26 cellular contexts compared by ENCODE assay signal in genomic region chr7:86773309-86773708, GRCh38.
DNase-seq lines count a peak whose midpoint lies in the region; ATAC-seq and TF ChIP-seq lines count a peak whose summit lies in the region.
"Had no signal": no experiment of that assay in that cellular context is flagged by ENCODE, and none has a peak within 500 bp of the region (broad histone marks: within the 10 kb centered on the region; RNA-seq: fewer than 3 reads in every experiment).

No MANE protein-coding gene starts in this region.

- intact Hi-C loops in psoas muscle (cut with DNase I), result no loop called here

- no peaks in the 10 kb centered on the region for H3K36me3 ChIP-seq in psoas muscle (ENCODE audit: insufficient read depth in 1 of 2, low read depth in 1 of 2)

- H3K9me3 ChIP-seq in psoas muscle, result no peaks in the 10 kb centered on the region
- H3K9me3 ChIP-seq: A549, Caco-2, SK-N-SH had no signal

- no peak for TF ChIP-seq CTCF in psoas muscle (IDR thresholded peaks at IDR 0.05)

- no peaks in the 10 kb centered on the region for H3K4me1 ChIP-seq in psoas muscle
- H3K4me1 ChIP-seq: A549, Caco-2 had no signal

- ATAC-seq in GM18870 (IDR thresholded peaks at IDR 0.05; ENCODE audit: unreplicated experiment) (peak; percentile 37), GM21723 (IDR thresholded peaks at IDR 0.05; ENCODE audit: unreplicated experiment) (peak; percentile 31), HG03066 (IDR thresholded peaks at IDR 0.05; ENCODE audit: low read depth, unreplicated experiment) (peak; percentile 50), HG03565 (IDR thresholded peaks at IDR 0.05; ENCODE audit: unreplicated experiment) (no peak), psoas muscle (no peak)
- ATAC-seq: A549; CD8-positive, alpha-beta T cell; PC-3 had no signal

- no peak for DNase-seq in psoas muscle
- DNase-seq in NCI-H510A treated with DMSO at 0.1 percent for 48 hours (lab: John Stamatoyannopoulos, UW), result no peak
- DNase-seq in NCI-H128 (lab: John Stamatoyannopoulos, UW; ENCODE audit: unreplicated experiment), result no peak
- DNase-seq: Caco-2; CD8-positive, alpha-beta T cell; EL; GDM1; GOT3; HCEC 1CT; NCI-H1048; NCI-H1417 treated with DMSO at 0.1 percent for 48 hours; NCI-H187 treated with DMSO at 0.1 percent for 48 hours; NCI-H524 treated with DMSO at 0.1 percent for 48 hours; NCI-H82; NK-92 treated with Interleukin-12 subunit alpha and Interleukin-12 subunit beta, amount 100 ng/mL, for 24 hours; PC-3; SK-N-SH; SW 1271; T-helper 9 cell had no signal

- no peak overlapping the region for H3K4me3 ChIP-seq in psoas muscle
- H3K4me3 ChIP-seq: A549 had no signal

- H3K27me3 ChIP-seq in psoas muscle (ENCODE audit: insufficient read depth in 3 of 3, low read length in 2 of 3), result no peaks in the 10 kb centered on the region

- H3K27ac ChIP-seq in psoas muscle, result no peak overlapping the region
- H3K27ac ChIP-seq: A549, C4-2B, HL-60 had no signal

Comparison
In these comparisons a context has a peak if more than half of its experiments do, and no peak if none do; other contexts are left out.
1. ATAC-seq: peak in GM18870 (single experiment), GM21723 (single experiment) and HG03066 (single experiment); none in HG03565 (single experiment) and psoas muscle (0 of 4).